ENCODE assay signal across 18 cellular contexts in the genomic region with DNA sequence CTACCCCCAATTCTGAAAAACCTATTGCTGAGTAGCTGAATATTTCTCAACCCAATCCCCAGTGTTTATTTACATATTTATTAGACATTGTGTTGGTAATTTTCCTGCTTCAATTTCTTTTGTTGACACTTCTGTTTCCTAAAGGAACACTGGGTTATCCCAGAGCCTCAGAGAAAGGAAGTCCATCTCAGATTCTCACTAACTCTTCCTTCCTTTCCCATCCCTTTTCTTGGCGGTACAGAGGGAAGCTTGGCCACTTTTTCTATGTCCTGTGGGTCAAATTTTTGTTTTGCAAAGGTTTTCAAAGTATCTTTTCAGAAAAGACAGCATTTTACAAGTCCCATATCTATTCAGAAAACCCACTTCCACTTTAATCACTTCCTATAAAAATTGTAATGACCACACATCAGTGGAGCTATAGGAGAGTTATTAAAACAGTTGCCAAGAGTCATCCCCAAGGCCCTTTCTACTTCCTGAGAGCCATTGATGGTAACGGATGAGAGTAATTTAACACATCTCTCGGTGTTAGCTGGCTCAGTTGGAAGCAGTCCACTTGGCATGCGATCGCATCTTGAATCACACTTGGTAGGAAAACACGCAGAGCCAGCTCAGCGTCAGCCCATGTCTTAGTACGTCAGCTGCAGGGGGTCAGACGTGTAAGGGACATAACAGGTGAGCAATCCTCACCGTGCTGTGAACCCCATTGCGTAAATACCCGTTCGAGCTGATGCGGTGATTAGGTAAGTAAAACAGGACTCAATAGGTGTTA.
"Had no signal": no experiment of that assay in that cellular context is flagged by ENCODE, and none has a peak within 500 bp of the region (broad histone marks: within the 10 kb centered on the region; RNA-seq: fewer than 3 reads in every experiment).

No MANE protein-coding gene starts in this region.

- DNase-seq: activated CD4-positive, alpha-beta memory T cell treated with anti-CD3 and anti-CD28 coated beads for 36 hours; activated CD4-positive, alpha-beta T cell treated with anti-CD3 and anti-CD28 coated beads for 48 hours; activated effector memory CD4-positive, alpha-beta T cell treated with anti-CD3 and anti-CD28 coated beads, Interleukin-2, amount 50 U/mL, for 16 hours; activated naive CD4-positive, alpha-beta T cell treated with anti-CD3 and anti-CD28 coated beads, Interleukin-2, amount 10 ng/mL, durations not matched to agents 7 days and 5 days; colonic mucosa; effector memory CD8-positive, alpha-beta T cell; left ventricle myocardium superior; mucosa of descending colon; naive B cell; small intestine; stimulated activated CD4-positive, alpha-beta T cell treated with anti-CD3 and anti-CD28 coated beads, Interleukin-2, amount 100 ng/mL, for 24 hours; stimulated activated naive CD8-positive, alpha-beta T cell treated with anti-CD3 and anti-CD28 coated beads, Interleukin-15, amount 100 ng/mL, for 72 hours; T-helper 2 cell; tibial artery had no signal

- H3K9me3 ChIP-seq: colonic mucosa, right lobe of liver, tibial artery had no signal

- ATAC-seq: effector memory CD8-positive, alpha-beta T cell; gastroesophageal sphincter; left ventricle myocardium superior; mucosa of descending colon; stimulated activated effector memory CD8-positive, alpha-beta T cell treated with anti-CD3 and anti-CD28 coated beads, Interleukin-12 subunit alpha, Interleukin-12 subunit beta, amount 100 ng/mL, for 72 hours; stimulated activated naive CD8-positive, alpha-beta T cell treated with anti-CD3 and anti-CD28 coated beads, Interleukin-15, amount 100 ng/mL, for 72 hours had no signal

- H3K4me3 ChIP-seq: colonic mucosa, dorsolateral prefrontal cortex, gastroesophageal sphincter, mucosa of descending colon, right lobe of liver, tibial artery had no signal

- H3K4me1 ChIP-seq: colonic mucosa, gastroesophageal sphincter, right lobe of liver, tibial artery had no signal

- H3K27ac ChIP-seq: colonic mucosa, dorsolateral prefrontal cortex, gastroesophageal sphincter, right lobe of liver, tibial artery had no signal

- H3K36me3 ChIP-seq: colonic mucosa, gastroesophageal sphincter, right lobe of liver, tibial artery had no signal

- H3K27me3 ChIP-seq: colonic mucosa, right lobe of liver, tibial artery had no signal
